Comparison of ENCODE assay signal across 27 cellular contexts in genomic region chr15:25180606-25181289, GRCh38.
DNase-seq lines count a peak whose midpoint lies in the region; FAIRE-seq and TF ChIP-seq lines count a peak whose summit lies in the region.
"Had no signal": no experiment of that assay in that cellular context is flagged by ENCODE, and none has a peak within 500 bp of the region (broad histone marks: within the 10 kb centered on the region; RNA-seq: fewer than 3 reads in every experiment).

No MANE protein-coding gene starts in this region.

- intact Hi-C loops in tibial artery (cut with DNase I; ENCODE audit: low total_unique reads) = no loop called here

- H3K4me1 Mint-ChIP-seq in chondrocyte (ENCODE audit: low read depth) (no peaks in the 10 kb centered on the region), mesothelial cell of epicardium (no peaks in the 10 kb centered on the region)
- H3K4me1 Mint-ChIP-seq: activated CD4-positive, alpha-beta T cell treated with anti-CD3 and anti-CD28 coated beads for 36 hours; GM23338 had no signal

- H3K9me3 Mint-ChIP-seq in chondrocyte (ENCODE audit: low read depth) (peaks cover 36% of the 10 kb centered on the region), mesothelial cell of epicardium (peaks cover 24% of the 10 kb centered on the region)

- H3K4me3 Mint-ChIP-seq in chondrocyte (ENCODE audit: unreplicated experiment) = no peak overlapping the region
- H3K4me3 Mint-ChIP-seq in mesothelial cell of epicardium = no peak overlapping the region
- H3K4me3 Mint-ChIP-seq: activated CD4-positive, alpha-beta T cell treated with anti-CD3 and anti-CD28 coated beads for 36 hours; activated T-cell treated with anti-CD3 and anti-CD28 coated beads, Interleukin-2, amount 50 U/mL, for 24 hours; GM23338; T-helper 2 cell treated with Interferon-gamma antibody and Interleukin-4, amounts not matched to agents 5 μg/mL and 100 μg/mL, for 36 hours had no signal

- TF ChIP-seq CTCF in chondrocyte (IDR thresholded peaks at IDR 0.05) (no peak), mesothelial cell of epicardium (IDR thresholded peaks at IDR 0.05; ENCODE audit: unreplicated experiment) (no peak), tibial artery (IDR thresholded peaks at IDR 0.05) (no peak)

- no peak overlapping the region for H3K27ac Mint-ChIP-seq in chondrocyte (ENCODE audit: unreplicated experiment)
- no peak overlapping the region for H3K27ac Mint-ChIP-seq in mesothelial cell of epicardium
- H3K27ac Mint-ChIP-seq: activated CD4-positive, alpha-beta T cell treated with anti-CD3 and anti-CD28 coated beads for 36 hours; activated T-cell treated with anti-CD3 and anti-CD28 coated beads, Interleukin-2, amount 50 U/mL, for 24 hours; GM23338; T-helper 2 cell treated with Interferon-gamma antibody and Interleukin-4, amounts not matched to agents 5 μg/mL and 100 μg/mL, for 36 hours had no signal

- no peaks in the 10 kb centered on the region for H3K27me3 Mint-ChIP-seq in chondrocyte (ENCODE audit: low read depth)
- no peaks in the 10 kb centered on the region for H3K27me3 Mint-ChIP-seq in mesothelial cell of epicardium (ENCODE audit: low read depth)
- H3K27me3 Mint-ChIP-seq: activated CD4-positive, alpha-beta T cell treated with anti-CD3 and anti-CD28 coated beads for 36 hours; activated T-cell treated with anti-CD3 and anti-CD28 coated beads, Interleukin-2, amount 50 U/mL, for 24 hours had no signal

- H3K4me3 ChIP-seq in tibial artery = no peak overlapping the region
- H3K4me3 ChIP-seq: BLaER1, GM23338, hepatocyte, SJSA1 had no signal

- peak; percentile 28 for DNase-seq in activated CD8-positive, alpha-beta memory T cell treated with anti-CD3 and anti-CD28 coated beads for 24 hours
- no peak for DNase-seq in activated CD8-positive, alpha-beta memory T cell treated with anti-CD3 and anti-CD28 coated beads, Interleukin-2, amount 50 U/mL, for 4 hours
- DNase-seq in chondrocyte (ENCODE audit: low spot score) (peak; percentile 61), mesothelial cell of epicardium (ENCODE audit: low spot score in 2 of 2, unreplicated experiment in 2 of 2) (peak; percentile 10 to 29), tibial artery (peak; percentile 11 to 23), cerebellum (ENCODE audit: low spot score) (no peak), frontal cortex (ENCODE audit: low spot score in 2 of 2) (no peak), ecto neural progenitor cell (ENCODE audit: low spot score) (no peak)
- DNase-seq: activated CD4-positive, alpha-beta T cell treated with anti-CD3 and anti-CD28 coated beads for 36 hours; amniotic stem cell; central memory CD4-positive, alpha-beta T cell; DMS 273 treated with DMSO at 0.1 percent for 48 hours; effector memory CD4-positive, alpha-beta T cell; GF-D8; midbrain; NCI-H1092 treated with DMSO at 0.1 percent for 48 hours; NCI-H69; OCI-M1; stimulated activated CD4-positive, alpha-beta T cell treated with anti-CD3 and anti-CD28 coated beads, Interleukin-4, amount 100 ng/mL, for 1 hour had no signal

- H3K36me3 ChIP-seq in tibial artery = no peaks in the 10 kb centered on the region
- H3K36me3 ChIP-seq: BLaER1, SJSA1 had no signal

- FAIRE-seq in frontal cortex (lab: Jason Lieb, UNC) = no peak
- FAIRE-seq: keratinocyte had no signal

- no peaks in the 10 kb centered on the region for H3K27me3 ChIP-seq in tibial artery
- H3K27me3 ChIP-seq: BLaER1, hepatocyte, SJSA1 had no signal

- H3K9me3 ChIP-seq in tibial artery = peaks cover 0 to 69% (median 59%) of the 10 kb centered on the region in 3 donors
- H3K9me3 ChIP-seq: SJSA1 had no signal

- no peaks in the 10 kb centered on the region for H3K4me1 ChIP-seq in tibial artery
- H3K4me1 ChIP-seq: BLaER1, SJSA1 had no signal

- H3K36me3 Mint-ChIP-seq in chondrocyte (ENCODE audit: low read depth) (no peaks in the 10 kb centered on the region), mesothelial cell of epicardium (peaks cover 5% of the 10 kb centered on the region)

- H3K27ac ChIP-seq in tibial artery = no peak overlapping the region
- H3K27ac ChIP-seq: BLaER1, hepatocyte, KMS-11, SJSA1 had no signal

Comparison
In these comparisons a context has a peak if more than half of its experiments do, and no peak if none do; other contexts are left out.
1. DNase-seq: peak in activated CD8-positive, alpha-beta memory T cell treated with anti-CD3 and anti-CD28 coated beads for 24 hours (single experiment), chondrocyte (single experiment), mesothelial cell of epicardium (2 of 2) and tibial artery (2 of 2); none in activated CD8-positive, alpha-beta memory T cell treated with anti-CD3 and anti-CD28 coated beads, Interleukin-2, amount 50 U/mL, for 4 hours (single experiment), cerebellum (single experiment), frontal cortex (0 of 2) and ecto neural progenitor cell (single experiment).